In the genomic region with DNA sequence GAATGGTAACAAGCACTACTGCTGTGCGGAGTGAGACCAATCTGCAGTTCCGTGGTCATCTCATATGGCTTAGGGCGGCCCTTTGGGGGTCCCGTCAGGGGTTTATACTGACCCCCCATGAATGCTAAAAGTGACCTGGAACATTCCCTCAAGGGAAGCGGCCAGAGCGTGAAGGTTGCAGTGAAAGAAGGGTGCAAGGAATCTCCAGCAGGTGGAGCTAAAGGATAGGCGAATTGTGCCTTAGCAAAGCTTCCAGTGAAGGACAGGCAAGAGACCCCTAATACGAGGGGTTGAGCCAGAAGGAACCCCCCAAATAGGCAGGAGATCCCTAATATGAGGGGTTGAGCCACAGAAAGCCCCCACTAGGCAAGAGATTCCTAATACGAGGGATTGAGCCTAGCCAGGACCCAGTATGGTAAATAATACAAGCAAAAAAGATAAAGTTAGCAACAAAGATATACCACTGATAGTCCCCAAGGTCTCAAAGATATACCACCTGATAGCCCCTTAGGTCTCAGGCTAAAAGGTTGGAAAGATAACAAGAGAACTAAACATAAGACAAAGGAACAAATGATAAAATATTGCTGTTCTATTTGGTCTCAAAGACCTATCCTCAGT, we compare ENCODE assay signal across 8 cellular contexts. TPM values are rescaled to one million over a fixed set of nuclear protein-coding genes. Genes with fewer than 3 reads are reported as not detected.
DNase-seq lines count a peak whose midpoint lies in the region; ATAC-seq and FAIRE-seq lines count a peak whose summit lies in the region.

No MANE protein-coding gene starts in this region.

- no peak for ATAC-seq in HG02642 (IDR thresholded peaks at IDR 0.05; ENCODE audit: poor library complexity, unreplicated experiment)
- no peak for ATAC-seq in GM21619 (IDR thresholded peaks at IDR 0.05; ENCODE audit: unreplicated experiment)

- H3K36me3 Mint-ChIP-seq in activated naive CD4-positive, alpha-beta T cell treated with anti-CD3 and anti-CD28 coated beads, Interleukin-2, amount 10 ng/mL, durations not matched to agents 7 days and 5 days, result peaks cover 24% of the 10 kb centered on the region

- CTCF ChIA-PET in activated naive CD4-positive, alpha-beta T cell treated with anti-CD3 and anti-CD28 coated beads, Interleukin-2, amount 10 ng/mL, durations not matched to agents 7 days and 5 days (lab: Charles Lee), result interaction anchor here (0.6 to 7.3 kb wide), 9 partner anchors 10 to 285 kb away, joined by 3 to 110 read pairs (median 5); a partner anchor contains a TSS

- H3K27me3 Mint-ChIP-seq in activated naive CD4-positive, alpha-beta T cell treated with anti-CD3 and anti-CD28 coated beads, Interleukin-2, amount 10 ng/mL, durations not matched to agents 7 days and 5 days, result no peaks in the 10 kb centered on the region

- no peak overlapping the region for H3K27ac Mint-ChIP-seq in activated naive CD4-positive, alpha-beta T cell treated with anti-CD3 and anti-CD28 coated beads, Interleukin-2, amount 10 ng/mL, durations not matched to agents 7 days and 5 days

- DNase-seq in DMS 273 (lab: John Stamatoyannopoulos, UW; ENCODE audit: unreplicated experiment), result peak; percentile 79
- DNase-seq in HuH-7 (ENCODE audit: low spot score), result peak; percentile 75
- peak; percentile 44 for DNase-seq in RCC 7860 (ENCODE audit: low spot score)
- peak; percentile 70 for DNase-seq in activated naive CD4-positive, alpha-beta T cell treated with anti-CD3 and anti-CD28 coated beads, Interleukin-2, amount 10 ng/mL, durations not matched to agents 7 days and 5 days
- peak in 39 of 42 donors; percentile 10 to 83 (median 59) for DNase-seq in head of caudate nucleus
- peak; percentile 11 for DNase-seq in pulmonary artery endothelial cell (ENCODE audit: low read depth, low spot score)

- no peaks in the 10 kb centered on the region for H3K9me3 Mint-ChIP-seq in activated naive CD4-positive, alpha-beta T cell treated with anti-CD3 and anti-CD28 coated beads, Interleukin-2, amount 10 ng/mL, durations not matched to agents 7 days and 5 days

- peaks cover 19% of the 10 kb centered on the region for H3K4me1 Mint-ChIP-seq in activated naive CD4-positive, alpha-beta T cell treated with anti-CD3 and anti-CD28 coated beads, Interleukin-2, amount 10 ng/mL, durations not matched to agents 7 days and 5 days

- intact Hi-C loops in head of caudate nucleus (cut with DNase I), result no loop called here

- no peak for FAIRE-seq in RCC 7860 (lab: Jason Lieb, UNC)

- no peak overlapping the region for H3K4me3 Mint-ChIP-seq in activated naive CD4-positive, alpha-beta T cell treated with anti-CD3 and anti-CD28 coated beads, Interleukin-2, amount 10 ng/mL, durations not matched to agents 7 days and 5 days

RNA-seq across cellular contexts. Expression of a gene that starts 27.5 kb away (rescaled TPM):
- 18.7 and 28.0 TPM in 2 replicates for total RNA-seq in pulmonary artery endothelial cell

RNA-seq across cellular contexts. Expression of a gene that starts 32.8 kb away (rescaled TPM):
- total RNA-seq in pulmonary artery endothelial cell, result 5.9 and 8.7 TPM in 2 replicates

RNA-seq across cellular contexts. Expression of a gene that starts 50.4 kb away (rescaled TPM):
- not detected in 2 replicates for total RNA-seq in pulmonary artery endothelial cell

RNA-seq across cellular contexts. Expression of a gene that starts 59.8 kb away (rescaled TPM):
- not detected in 2 replicates for total RNA-seq in pulmonary artery endothelial cell

Comparison
In these comparisons a context has a peak if more than half of its experiments do, and no peak if none do; other contexts are left out.
1. DNase-seq: peak in every context shown above with its lines; median percentile 79 in DMS 273; 75 in HuH-7; 70 in activated naive CD4-positive, alpha-beta T cell treated with anti-CD3 and anti-CD28 coated beads, Interleukin-2, amount 10 ng/mL, durations not matched to agents 7 days and 5 days; 59 in head of caudate nucleus; 44 in RCC 7860; 11 in pulmonary artery endothelial cell.